ENCODE assay signal across 26 cellular contexts in genomic region chr14:89900822-89901221, GRCh38.
"Had no signal": no experiment of that assay in that cellular context is flagged by ENCODE, and none has a peak within 500 bp of the region (broad histone marks: within the 10 kb centered on the region; RNA-seq: fewer than 3 reads in every experiment).

No MANE protein-coding gene starts in this region.

- H3K27ac ChIP-seq: breast epithelium, gastroesophageal sphincter, neutrophil, pancreas, prostate gland, tibial nerve, WERI-Rb-1 had no signal

- H3K4me1 ChIP-seq: breast epithelium, prostate gland, tibial nerve had no signal

- FAIRE-seq: colon, endometrium, pancreas had no signal

- H3K4me3 ChIP-seq: breast epithelium, gastroesophageal sphincter, pancreas, prostate gland, tibial nerve had no signal

- DNase-seq: activated CD4-positive, alpha-beta T cell treated with anti-CD3 and anti-CD28 coated beads, Interleukin-2, amount 50 U/mL, for 1 hour; activated CD8-positive, alpha-beta T cell treated with anti-CD3 and anti-CD28 coated beads for 36 hours; activated naive CD4-positive, alpha-beta T cell; activated T-cell treated with anti-CD3 and anti-CD28 coated beads for 4 hours; activated T-cell treated with anti-CD3 and anti-CD28 coated beads, Interleukin-2, amount 50 U/mL, for 72 hours; central memory CD4-positive, alpha-beta T cell; effector CD8-positive, alpha-beta T cell; head of caudate nucleus; hypothalamus; immature natural killer cell; naive B cell; nephron progenitor cell; pancreas; retina; stimulated activated naive CD4-positive, alpha-beta T cell treated with Interleukin-2 at 50 U/mL for 16 hours; T-helper 17 cell; T1000; WERI-Rb-1 had no signal

- H3K9me3 ChIP-seq: breast epithelium, gastroesophageal sphincter, neutrophil, pancreas, prostate gland, tibial nerve had no signal

- H3K27me3 ChIP-seq: breast epithelium, gastroesophageal sphincter, neutrophil, pancreas, tibial nerve had no signal

- H3K36me3 ChIP-seq: breast epithelium, gastroesophageal sphincter, neutrophil, pancreas, prostate gland, tibial nerve, WERI-Rb-1 had no signal

- ATAC-seq: activated CD8-positive, alpha-beta T cell treated with anti-CD3 and anti-CD28 coated beads for 36 hours; activated T-cell treated with anti-CD3 and anti-CD28 coated beads, Interleukin-2, amount 50 U/mL, for 72 hours; gastroesophageal sphincter; pancreas; sciatic nerve; T-helper 17 cell had no signal
